ENCODE assay signal across 17 cellular contexts in genomic region chr2:220795705-220796104, GRCh38.
DNase-seq lines count a peak whose midpoint lies in the region; ATAC-seq, FAIRE-seq and TF ChIP-seq lines count a peak whose summit lies in the region.
"Had no signal": no experiment of that assay in that cellular context is flagged by ENCODE, and none has a peak within 500 bp of the region (broad histone marks: within the 10 kb centered on the region; RNA-seq: fewer than 3 reads in every experiment).

No MANE protein-coding gene starts in this region.

- no peak for FAIRE-seq in HepG2 (lab: Jason Lieb, UNC)
- FAIRE-seq: H1, HTR-8/SVneo had no signal

- no peak for TF ChIP-seq EP300 in HepG2 (IDR thresholded peaks at IDR 0.05; ENCODE audit: low read depth in 2 of 2, low read length in 2 of 2)
- TF ChIP-seq EP300 in HepG2 (CRISPR knock-in tag; IDR thresholded peaks at IDR 0.05; ENCODE audit: borderline replicate concordance), result no peak

- no peak overlapping the region for H3K27ac ChIP-seq in HepG2 (ENCODE audit: extremely low read length, insufficient read depth, low read length)
- H3K27ac ChIP-seq in right lobe of liver, result no peak overlapping the region
- H3K27ac ChIP-seq: BLaER1, HL-60 had no signal

- no peak overlapping the region for H2AFZ ChIP-seq in HepG2 (ENCODE audit: low read length)

- no peak overlapping the region for H3K9ac ChIP-seq in HepG2 (ENCODE audit: insufficient read depth, low read depth, low read length)
- H3K9ac ChIP-seq: BLaER1 had no signal

- ATAC-seq in HepG2 (no peak), right lobe of liver (no peak), HG02870 (IDR thresholded peaks at IDR 0.05; ENCODE audit: unreplicated experiment) (no peak), HG03025 (IDR thresholded peaks at IDR 0.05; ENCODE audit: low FRiP score, unreplicated experiment) (no peak)

- H3K9me3 ChIP-seq in HepG2 (ENCODE audit: low read length) (peaks cover 60% of the 10 kb centered on the region), right lobe of liver (no peaks in the 10 kb centered on the region)
- H3K9me3 ChIP-seq: BLaER1 had no signal

- WGBS in HepG2 (ENCODE audit: low lambda C conversion rate), result 3% methylated on average over 3 of the region's 3 CpGs
- WGBS in right lobe of liver (ENCODE audit: insufficient coverage, low coverage, low lambda C conversion rate, missing lambda C conversion rate), result 30% methylated on average over 3 of the region's 3 CpGs

- DNase-seq in HepG2 (ENCODE audit: low spot score), result no peak
- DNase-seq in right lobe of liver, result no peak
- DNase-seq in amniotic epithelial cell (ENCODE audit: low read depth), result peak; percentile 36
- peak; percentile 13 for DNase-seq in iris pigment epithelial cell (ENCODE audit: low read depth)
- DNase-seq in NK-92 (lab: John Stamatoyannopoulos, UW; ENCODE audit: unreplicated experiment), result no peak
- DNase-seq: 8988T; CD4-positive, alpha-beta memory T cell; DMS153; DMS79; GDM1; H9 had no signal

- in situ Hi-C loops in HepG2 (cut with HindIII; ENCODE audit: extremely low pct_ligation_motif_present, low pct_unique_long_range_greater_than_20kb), result no loop called here

- no peaks in the 10 kb centered on the region for H3K79me2 ChIP-seq in HepG2 (ENCODE audit: insufficient read depth, low read length)

- no peaks in the 10 kb centered on the region for H4K20me1 ChIP-seq in HepG2 (ENCODE audit: insufficient read depth, low read length)
- H4K20me1 ChIP-seq: BLaER1 had no signal

- H3K4me1 ChIP-seq in HepG2 (ENCODE audit: insufficient read depth, low read length) (no peaks in the 10 kb centered on the region), right lobe of liver (no peaks in the 10 kb centered on the region)

- H3K27me3 ChIP-seq in HepG2 (ENCODE audit: control insufficient read depth in 1 of 2, insufficient read depth in 2 of 2, low read length in 2 of 2) (no peaks in the 10 kb centered on the region), right lobe of liver (no peaks in the 10 kb centered on the region)
- H3K27me3 ChIP-seq: BLaER1 had no signal

- H3K4me3 ChIP-seq in HepG2 (replicated peaks in 1 of 3; ENCODE audit: insufficient read depth in 1 of 3, low read depth in 2 of 3, low read length in 3 of 3) (no peak overlapping the region), right lobe of liver (no peak overlapping the region)
- H3K4me3 ChIP-seq: BLaER1 had no signal

- no peak for TF ChIP-seq RAD21 in HepG2 (CRISPR knock-in tag; IDR thresholded peaks at IDR 0.05)

- CTCF ChIA-PET in HepG2 (lab: Yijun Ruan, JAX; ENCODE audit: low intra/inter-chr PET ratio, low total read pairs), result no interaction called here

- no peak overlapping the region for H3K4me2 ChIP-seq in HepG2 (ENCODE audit: low read depth, low read length)
- H3K4me2 ChIP-seq: BLaER1 had no signal

- H3K36me3 ChIP-seq in HepG2 (replicated peaks in 1 of 2; ENCODE audit: control insufficient read depth in 1 of 2, insufficient read depth in 2 of 2, low read length in 2 of 2), result no peaks in the 10 kb centered on the region
- no peaks in the 10 kb centered on the region for H3K36me3 ChIP-seq in right lobe of liver
- H3K36me3 ChIP-seq: BLaER1 had no signal

- intact Hi-C loops in HepG2 (cut with micrococcal nuclease; ENCODE audit: unreplicated experiment), result no loop called here
- intact Hi-C loops in right lobe of liver (cut with DNase I), result no loop called here

- POLR2A ChIA-PET in HepG2 (lab: Yijun Ruan, JAX), result no interaction called here

- TF ChIP-seq CTCF in HepG2 (CRISPR knock-in tag; IDR thresholded peaks at IDR 0.05) (no peak), right lobe of liver (IDR thresholded peaks at IDR 0.05) (no peak)

- TF ChIP-seq POLR2A in HepG2 (IDR thresholded peaks at IDR 0.05; ENCODE audit: insufficient read depth in 1 of 2, low read depth in 2 of 2, low read length in 2 of 2) (no peak), right lobe of liver (IDR thresholded peaks at IDR 0.05) (no peak)

- BruUV-seq in HepG2 (replicated peaks; lab: Mats Ljungman, UMichigan), result no TSS peak

TF ChIP-seq in HepG2, 621 proteins besides CTCF, POLR2A, EP300 and RAD21:
- TF ChIP-seq CREB1 (IDR thresholded peaks at IDR 0.05) (peak; percentile 83), CREB1 (CRISPR knock-in tag; IDR thresholded peaks at IDR 0.05) (no peak), ATF7 (IDR thresholded peaks at IDR 0.05) (peak; percentile 92), ATF7 (CRISPR knock-in tag; IDR thresholded peaks at IDR 0.05) (no peak), NFKBIZ (CRISPR knock-in tag; IDR thresholded peaks at IDR 0.05) (no peak)

Comparison
In these comparisons a context has a peak if more than half of its experiments do, and no peak if none do; other contexts are left out.
1. DNase-seq: peak in amniotic epithelial cell (single experiment) and iris pigment epithelial cell (single experiment); none in HepG2 (single experiment), right lobe of liver (0 of 3) and NK-92 (single experiment).